ENCODE assay signal across 8 cellular contexts in genomic region chr7:47253650-47254080, GRCh38.
DNase-seq lines count a peak whose midpoint lies in the region; ATAC-seq and TF ChIP-seq lines count a peak whose summit lies in the region.

No MANE protein-coding gene starts in this region.

- 8% methylated on average over 14 of the region's 14 CpGs; no CpG with 5 or more reads in 1 of the 2 donors for WGBS in transverse colon (ENCODE audit: low coverage in 1 of 2), 2 donors

- intact Hi-C loops in transverse colon (cut with DNase I; ENCODE audit: low total_unique reads), result no loop called here

- no peak for TF ChIP-seq EP300 in transverse colon (IDR thresholded peaks at IDR 0.05; ENCODE audit: low read depth)

- H3K36me3 ChIP-seq in transverse colon, result no peaks in the 10 kb centered on the region

- no peaks in the 10 kb centered on the region for H3K9me3 ChIP-seq in transverse colon

- H3K4me1 ChIP-seq in transverse colon, result peaks cover 5 to 22% (median 12%) of the 10 kb centered on the region in 4 donors

- in situ Hi-C loops in SK-MEL-5 (cut with HindIII; ENCODE audit: low pct_unique_long_range_greater_than_20kb, low sequenced_read_pairs), result no loop called here
- in situ Hi-C loops in transverse colon (cut with MboI; ENCODE audit: low pct_ligation_motif_present in 1 of 4, low pct_unique_long_range_greater_than_20kb in 1 of 4, low sequenced_read_pairs in 3 of 4), result loop anchor here in 1 of 4 donors (25.0 kb wide), 1 partner anchor 184 kb away; no protein-coding TSS in a partner anchor

- DNase-seq in AG20443 (ENCODE audit: low spot score) (peak; percentile 84), SK-MEL-5 (ENCODE audit: low read depth, low spot score) (peak; percentile 87), epithelial cell of esophagus (ENCODE audit: low read depth) (peak; percentile 20), midbrain (lab: John Stamatoyannopoulos, UW) (peak; percentile 43), transverse colon (peak; percentile 28), NK-92 (lab: John Stamatoyannopoulos, UW; ENCODE audit: unreplicated experiment) (no peak)

- no peak for TF ChIP-seq CTCF in epithelial cell of esophagus (IDR thresholded peaks at IDR 0.05; ENCODE audit: insufficient read depth, low read depth, low read length, missing control alignments)
- no peak for TF ChIP-seq CTCF in transverse colon (IDR thresholded peaks at IDR 0.05)

- H3K27ac ChIP-seq in transverse colon, result peak overlapping the region; percentile 85 to 87 (median 86)

- no peak for TF ChIP-seq POLR2A in transverse colon (IDR thresholded peaks at IDR 0.05)

- no peaks in the 10 kb centered on the region for H3K27me3 ChIP-seq in transverse colon

- H3K4me3 ChIP-seq in epithelial cell of esophagus (ENCODE audit: low read length) (peak overlapping the region; percentile 49), transverse colon (peak overlapping the region; percentile 39 to 62 (median 52))

- ATAC-seq in GM19025 (IDR thresholded peaks at IDR 0.05; ENCODE audit: low read depth, unreplicated experiment) (peak; percentile 42), HG03139 (IDR thresholded peaks at IDR 0.05; ENCODE audit: unreplicated experiment) (peak; percentile 32)
